In genomic region chr1:24898909-24899439, GRCh38 we compare ENCODE assay signal across 1 cellular context.
TF ChIP-seq lines count a peak whose summit lies in the region.

No MANE protein-coding gene starts in this region.

TF ChIP-seq in HepG2, 621 proteins besides CTCF, POLR2A, EP300 and RAD21 (continued from another document):
- no peak for TF ChIP-seq MLX (CRISPR knock-in tag; IDR thresholded peaks at IDR 0.05)
- no peak for TF ChIP-seq CCDC6 (CRISPR knock-in tag; IDR thresholded peaks at IDR 0.05)
- no peak for TF ChIP-seq GRHL1 (CRISPR knock-in tag; conservative IDR thresholded peaks at IDR 0.05)
- TF ChIP-seq ELF3 (CRISPR knock-in tag; IDR thresholded peaks at IDR 0.05): no peak
- TF ChIP-seq MTF1 (CRISPR knock-in tag; IDR thresholded peaks at IDR 0.05): no peak
- TF ChIP-seq ZNF703 (CRISPR knock-in tag; IDR thresholded peaks at IDR 0.05; ENCODE audit: borderline replicate concordance): no peak
- TF ChIP-seq RBFOX2 (IDR thresholded peaks at IDR 0.05; ENCODE audit: low read depth, low read length): no peak
- TF ChIP-seq FOXM1 (CRISPR knock-in tag; IDR thresholded peaks at IDR 0.05): no peak
- TF ChIP-seq ZNF790 (CRISPR knock-in tag; IDR thresholded peaks at IDR 0.05; ENCODE audit: borderline replicate concordance): no peak
- TF ChIP-seq PITX1 (CRISPR knock-in tag; IDR thresholded peaks at IDR 0.05): no peak
- no peak for TF ChIP-seq ZBTB1 (CRISPR knock-in tag; IDR thresholded peaks at IDR 0.05; ENCODE audit: borderline replicate concordance)
- TF ChIP-seq FOXA1 (IDR thresholded peaks at IDR 0.05): no peak
- no peak for TF ChIP-seq FOXA1 (CRISPR knock-in tag; IDR thresholded peaks at IDR 0.05)
- TF ChIP-seq ZGPAT (CRISPR knock-in tag; IDR thresholded peaks at IDR 0.05): no peak
